14 cellular contexts compared by ENCODE assay signal in the genomic region with DNA sequence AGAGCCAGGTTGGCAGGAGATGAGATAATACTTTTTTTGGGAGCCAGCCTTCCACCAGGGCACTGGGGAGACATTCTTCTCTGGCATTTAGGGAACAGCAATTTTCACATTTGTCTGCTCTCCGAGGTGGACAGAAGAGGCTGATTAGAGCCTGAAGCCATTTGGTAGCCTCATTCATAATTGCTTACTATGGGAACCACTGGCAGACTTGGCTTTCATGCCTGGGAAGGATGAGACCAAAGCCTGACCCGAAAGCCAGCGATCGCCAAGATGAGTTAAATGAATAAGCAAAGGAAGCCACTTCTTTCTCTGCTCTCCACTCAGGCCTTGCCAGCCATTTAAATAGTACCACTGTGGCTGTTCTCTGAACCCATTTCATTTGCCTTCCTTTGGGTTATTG.
"Had no signal": no experiment of that assay in that cellular context is flagged by ENCODE, and none has a peak within 500 bp of the region (broad histone marks: within the 10 kb centered on the region; RNA-seq: fewer than 3 reads in every experiment).

No MANE protein-coding gene starts in this region.

- H3K27ac Mint-ChIP-seq: activated CD4-positive, alpha-beta T cell treated with anti-CD3 and anti-CD28 coated beads for 36 hours; activated CD8-positive, alpha-beta T cell treated with anti-CD3 and anti-CD28 coated beads for 36 hours; activated T-helper 1 cell treated with anti-CD3 and anti-CD28 coated beads, Interleukin-12 subunit alpha, Interleukin-12 subunit beta, Interleukin-2, Interleukin-4 antibody, amounts not matched to agents 30 ng/mL and 10 ng/mL and 1 ng/mL, durations not matched to agents 14 hours and 24 hours and 36 hours; naive thymus-derived CD8-positive, alpha-beta T cell; stimulated activated naive CD8-positive, alpha-beta T cell treated with anti-CD3 and anti-CD28 coated beads, Interleukin-15, amount 100 ng/mL, for 72 hours had no signal

- ATAC-seq: activated CD4-positive, alpha-beta T cell treated with anti-CD3 and anti-CD28 coated beads for 36 hours; activated CD8-positive, alpha-beta T cell treated with anti-CD3 and anti-CD28 coated beads for 36 hours; naive thymus-derived CD8-positive, alpha-beta T cell; psoas muscle; SK-N-SH treated with all-trans-retinoic acid at 6 μM for 48 hours; stimulated activated naive CD8-positive, alpha-beta T cell treated with anti-CD3 and anti-CD28 coated beads, Interleukin-15, amount 100 ng/mL, for 72 hours had no signal

- H3K36me3 ChIP-seq: colonic mucosa had no signal

- H3K9me3 Mint-ChIP-seq: activated CD8-positive, alpha-beta T cell treated with anti-CD3 and anti-CD28 coated beads for 36 hours; activated T-helper 1 cell treated with anti-CD3 and anti-CD28 coated beads, Interleukin-12 subunit alpha, Interleukin-12 subunit beta, Interleukin-2, Interleukin-4 antibody, amounts not matched to agents 30 ng/mL and 10 ng/mL and 1 ng/mL, durations not matched to agents 14 hours and 24 hours and 36 hours; naive thymus-derived CD8-positive, alpha-beta T cell; stimulated activated naive CD8-positive, alpha-beta T cell treated with anti-CD3 and anti-CD28 coated beads, Interleukin-15, amount 100 ng/mL, for 72 hours had no signal

- H3K9me3 ChIP-seq: colonic mucosa, psoas muscle had no signal

- H3K27me3 ChIP-seq: colonic mucosa had no signal

- DNase-seq: activated CD4-positive, alpha-beta T cell treated with anti-CD3 and anti-CD28 coated beads for 36 hours; activated CD8-positive, alpha-beta memory T cell treated with anti-CD3 and anti-CD28 coated beads, Interleukin-2, amount 50 U/mL, for 4 hours; activated CD8-positive, alpha-beta T cell treated with anti-CD3 and anti-CD28 coated beads for 36 hours; activated naive CD4-positive, alpha-beta T cell treated with Interleukin-2 at 50 U/mL for 16 hours; colonic mucosa; effector CD8-positive, alpha-beta T cell; hippocampal formation; naive thymus-derived CD8-positive, alpha-beta T cell; psoas muscle; stimulated activated CD4-positive, alpha-beta T cell treated with anti-CD3 and anti-CD28 coated beads, Interleukin-4, amount 100 ng/mL, for 4 hours; stimulated activated naive CD8-positive, alpha-beta T cell treated with anti-CD3 and anti-CD28 coated beads, Interleukin-15, amount 100 ng/mL, for 72 hours; WERI-Rb-1 had no signal

- H3K4me3 ChIP-seq: colonic mucosa, psoas muscle had no signal

- H3K4me3 Mint-ChIP-seq: activated CD4-positive, alpha-beta T cell treated with anti-CD3 and anti-CD28 coated beads for 36 hours; activated CD8-positive, alpha-beta T cell treated with anti-CD3 and anti-CD28 coated beads for 36 hours; activated T-helper 1 cell treated with anti-CD3 and anti-CD28 coated beads, Interleukin-12 subunit alpha, Interleukin-12 subunit beta, Interleukin-2, Interleukin-4 antibody, amounts not matched to agents 30 ng/mL and 10 ng/mL and 1 ng/mL, durations not matched to agents 14 hours and 24 hours and 36 hours; naive thymus-derived CD8-positive, alpha-beta T cell; stimulated activated naive CD8-positive, alpha-beta T cell treated with anti-CD3 and anti-CD28 coated beads, Interleukin-15, amount 100 ng/mL, for 72 hours had no signal

- H3K4me1 ChIP-seq: colonic mucosa, psoas muscle had no signal

- H3K4me1 Mint-ChIP-seq: activated CD4-positive, alpha-beta T cell treated with anti-CD3 and anti-CD28 coated beads for 36 hours; naive thymus-derived CD8-positive, alpha-beta T cell; stimulated activated naive CD8-positive, alpha-beta T cell treated with anti-CD3 and anti-CD28 coated beads, Interleukin-15, amount 100 ng/mL, for 72 hours had no signal

- H3K27ac ChIP-seq: colonic mucosa, psoas muscle, WERI-Rb-1 had no signal

- H3K36me3 Mint-ChIP-seq: naive thymus-derived CD8-positive, alpha-beta T cell had no signal
